9 cellular contexts compared by ENCODE assay signal in genomic region chr6:152309648-152310047, GRCh38.
A peak's percentile ranks its signal among the peaks of the same experiment; 100 is the strongest.
DNase-seq lines count a peak whose midpoint lies in the region; ATAC-seq and TF ChIP-seq lines count a peak whose summit lies in the region.
"Had no signal": no experiment of that assay in that cellular context is flagged by ENCODE, and none has a peak within 500 bp of the region (broad histone marks: within the 10 kb centered on the region; RNA-seq: fewer than 3 reads in every experiment).

No MANE protein-coding gene starts in this region.

- no peaks in the 10 kb centered on the region for H3K27me3 Mint-ChIP-seq in activated CD4-positive, alpha-beta memory T cell treated with anti-CD3 and anti-CD28 coated beads, Interleukin-2, amount 10 ng/mL, durations not matched to agents 7 days and 5 days
- H3K27me3 Mint-ChIP-seq in memory B cell, result peaks cover 2% of the 10 kb centered on the region

- TF ChIP-seq CTCF in upper lobe of right lung (IDR thresholded peaks at IDR 0.05), result no peak

- H3K27me3 ChIP-seq in upper lobe of right lung, result no peaks in the 10 kb centered on the region

- DNase-seq in NCI-H748 (lab: John Stamatoyannopoulos, UW; ENCODE audit: unreplicated experiment) (peak; percentile 41), NCI-H748 treated with DMSO at 0.1 percent for 48 hours (lab: John Stamatoyannopoulos, UW) (no peak), memory B cell (ENCODE audit: low spot score in 2 of 2) (no peak), upper lobe of right lung (no peak), kidney glomerular epithelial cell (lab: John Stamatoyannopoulos, UW) (no peak), NOMO-1 (lab: John Stamatoyannopoulos, UW; ENCODE audit: unreplicated experiment in 2 of 2) (no peak)
- peak; percentile 83 for DNase-seq in activated CD4-positive, alpha-beta memory T cell treated with anti-CD3 and anti-CD28 coated beads, Interleukin-2, amount 10 ng/mL, durations not matched to agents 7 days and 5 days

- no peak overlapping the region for H3K27ac ChIP-seq in upper lobe of right lung
- H3K27ac ChIP-seq: KMS-11 had no signal

- intact Hi-C loops in upper lobe of right lung (cut with DNase I), result no loop called here

- POLR2A ChIA-PET in activated CD4-positive, alpha-beta memory T cell treated with anti-CD3 and anti-CD28 coated beads, Interleukin-2, amount 10 ng/mL, durations not matched to agents 7 days and 5 days (lab: Charles Lee), result interaction anchor here (0.7 to 1.8 kb wide), 5 partner anchors 8 to 224 kb away, joined by 3 to 12 read pairs (median 4); no protein-coding TSS in a partner anchor

- peaks cover 8% of the 10 kb centered on the region for H3K4me1 ChIP-seq in upper lobe of right lung

- peaks cover 76% of the 10 kb centered on the region for H3K36me3 ChIP-seq in upper lobe of right lung

- H3K27ac Mint-ChIP-seq in activated CD4-positive, alpha-beta memory T cell treated with anti-CD3 and anti-CD28 coated beads, Interleukin-2, amount 10 ng/mL, durations not matched to agents 7 days and 5 days, result no peak overlapping the region
- no peak overlapping the region for H3K27ac Mint-ChIP-seq in memory B cell

- no peaks in the 10 kb centered on the region for H3K36me3 Mint-ChIP-seq in activated CD4-positive, alpha-beta memory T cell treated with anti-CD3 and anti-CD28 coated beads, Interleukin-2, amount 10 ng/mL, durations not matched to agents 7 days and 5 days (ENCODE audit: low read depth)
- H3K36me3 Mint-ChIP-seq in memory B cell, result no peaks in the 10 kb centered on the region

- ATAC-seq in memory B cell (ENCODE audit: low read depth), result peak; percentile 43
- peak; percentile 52 for ATAC-seq in upper lobe of right lung
- no peak for ATAC-seq in SK-N-SH treated with all-trans-retinoic acid at 6 μM for 48 hours

- H3K4me1 Mint-ChIP-seq in activated CD4-positive, alpha-beta memory T cell treated with anti-CD3 and anti-CD28 coated beads, Interleukin-2, amount 10 ng/mL, durations not matched to agents 7 days and 5 days, result peaks cover 23% of the 10 kb centered on the region
- H3K4me1 Mint-ChIP-seq in memory B cell, result no peaks in the 10 kb centered on the region

- no peaks in the 10 kb centered on the region for H3K9me3 ChIP-seq in upper lobe of right lung

- CTCF ChIA-PET in activated CD4-positive, alpha-beta memory T cell treated with anti-CD3 and anti-CD28 coated beads, Interleukin-2, amount 10 ng/mL, durations not matched to agents 7 days and 5 days (lab: Charles Lee), result interaction anchor here (1.1 to 2.5 kb wide), 3 partner anchors 26 to 47 kb away, joined by 3 to 11 read pairs (median 3); no protein-coding TSS in a partner anchor

- no peak overlapping the region for H3K4me3 ChIP-seq in upper lobe of right lung

- H3K9me3 Mint-ChIP-seq in activated CD4-positive, alpha-beta memory T cell treated with anti-CD3 and anti-CD28 coated beads, Interleukin-2, amount 10 ng/mL, durations not matched to agents 7 days and 5 days, result no peaks in the 10 kb centered on the region
- no peaks in the 10 kb centered on the region for H3K9me3 Mint-ChIP-seq in memory B cell

- H3K4me3 Mint-ChIP-seq in activated CD4-positive, alpha-beta memory T cell treated with anti-CD3 and anti-CD28 coated beads, Interleukin-2, amount 10 ng/mL, durations not matched to agents 7 days and 5 days, result no peak overlapping the region
- no peak overlapping the region for H3K4me3 Mint-ChIP-seq in memory B cell

TF ChIP-seq in SK-N-SH treated with all-trans-retinoic acid at 6 μM for 48 hours, 23 proteins besides CTCF, POLR2A, EP300 and RAD21:
- TF ChIP-seq ZNF565 (CRISPR knock-in tag; conservative IDR thresholded peaks at IDR 0.05; ENCODE audit: low read depth) (no peak), OSR1 (CRISPR knock-in tag; IDR thresholded peaks at IDR 0.05) (no peak), ZFP3 (CRISPR knock-in tag; IDR thresholded peaks at IDR 0.05) (no peak), ZNF70 (CRISPR knock-in tag; IDR thresholded peaks at IDR 0.05) (no peak), ESRRG (CRISPR knock-in tag; IDR thresholded peaks at IDR 0.05) (no peak), POU6F1 (CRISPR knock-in tag; IDR thresholded peaks at IDR 0.05; ENCODE audit: borderline replicate concordance, low read depth) (no peak)

Comparison
In these comparisons a context has a peak if more than half of its experiments do, and no peak if none do; other contexts are left out.
1. DNase-seq: peak in NCI-H748 (single experiment) and activated CD4-positive, alpha-beta memory T cell treated with anti-CD3 and anti-CD28 coated beads, Interleukin-2, amount 10 ng/mL, durations not matched to agents 7 days and 5 days (single experiment); none in NCI-H748 treated with DMSO at 0.1 percent for 48 hours (single experiment), memory B cell (0 of 2), upper lobe of right lung (single experiment), kidney glomerular epithelial cell (single experiment) and NOMO-1 (0 of 2).